Comparison of ENCODE assay signal across 25 cellular contexts in the genomic region with DNA sequence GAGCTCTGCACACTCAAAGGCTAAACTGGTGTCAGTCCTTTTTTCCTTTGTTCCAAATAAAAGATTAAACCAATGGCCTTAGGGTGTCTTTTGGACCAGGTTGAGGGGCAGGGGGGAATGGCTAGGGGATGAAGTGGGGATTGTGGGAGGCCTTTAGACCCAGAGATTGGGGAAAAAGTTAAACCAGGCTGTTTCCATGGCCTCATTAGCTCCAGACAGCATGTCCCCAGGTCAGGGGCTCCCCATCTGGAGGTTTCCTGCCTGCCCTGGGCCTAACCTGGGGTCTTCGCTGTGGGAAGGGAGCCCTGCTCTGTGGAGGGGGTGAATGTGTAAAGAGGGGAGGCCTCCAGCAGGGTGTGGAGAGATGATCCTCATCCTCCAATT. TPM values are rescaled to one million over a fixed set of nuclear protein-coding genes. Genes with fewer than 3 reads are reported as not detected.
DNase-seq lines count a peak whose midpoint lies in the region; ATAC-seq and TF ChIP-seq lines count a peak whose summit lies in the region.
"Had no signal": no experiment of that assay in that cellular context is flagged by ENCODE, and none has a peak within 500 bp of the region (broad histone marks: within the 10 kb centered on the region; RNA-seq: fewer than 3 reads in every experiment).

No MANE protein-coding gene starts in this region.

- no peaks in the 10 kb centered on the region for H3K27me3 ChIP-seq in ectodermal cell (ENCODE audit: control insufficient read depth, insufficient read depth, low read length, poor library complexity, severe bottlenecking)

- intact Hi-C loops in left colon (cut with DNase I, micrococcal nuclease): no loop called here

- no peak for DNase-seq in activated naive CD4-positive, alpha-beta T cell treated with anti-CD3 and anti-CD28 coated beads, Interleukin-2, amount 50 U/mL, for 72 hours (ENCODE audit: low spot score in 2 of 2)
- DNase-seq in activated naive CD4-positive, alpha-beta T cell (lab: John Stamatoyannopoulos, UW): no peak
- DNase-seq in RWPE1 (ENCODE audit: low spot score) (no peak), left colon (no peak)
- no peak for DNase-seq in stimulated activated naive CD4-positive, alpha-beta T cell (lab: John Stamatoyannopoulos, UW)
- DNase-seq: Calu3; CD8-positive, alpha-beta T cell; DMS79 treated with DMSO at 0.1 percent for 48 hours; GF-D8; NCI-H1048; NCI-H1417; NCI-H1694; NCI-H2029 treated with DMSO at 0.1 percent for 48 hours; NCI-H446 treated with DMSO at 0.1 percent for 48 hours; NCI-H526; NK-92 treated with Interleukin-12 subunit alpha and Interleukin-12 subunit beta, amount 100 ng/mL, for 24 hours; PC-3; RPMI8226; SHP77 treated with DMSO at 0.1 percent for 48 hours had no signal

- H3K4me1 Mint-ChIP-seq in activated T-helper 17 cell treated with anti-CD3 and anti-CD28 coated beads, Interleukin-2, amount 50 U/mL, for 72 hours: no peaks in the 10 kb centered on the region
- H3K4me1 Mint-ChIP-seq: B cell, IgD-negative memory B cell had no signal

- H3K4me3 ChIP-seq in ectodermal cell (ENCODE audit: insufficient read depth, low read depth, low read length): no peak overlapping the region

- H3K36me3 ChIP-seq in ectodermal cell (ENCODE audit: control insufficient read depth, insufficient read depth, low read length): peaks cover 21% of the 10 kb centered on the region

- TF ChIP-seq CTCF in RWPE1 (conservative IDR thresholded peaks at IDR 0.05; ENCODE audit: low read depth): no peak

- H3K27ac ChIP-seq in RWPE1: peak overlapping the region; percentile 51
- peak overlapping the region; percentile 36 for H3K27ac ChIP-seq in ectodermal cell (ENCODE audit: insufficient read depth, low read depth, low read length, poor library complexity, severe bottlenecking)
- H3K27ac ChIP-seq: 22Rv1, C4-2B had no signal

- ATAC-seq in activated naive CD4-positive, alpha-beta T cell treated with anti-CD3 and anti-CD28 coated beads, Interleukin-2, amount 50 U/mL, for 72 hours: no peak
- no peak for ATAC-seq in left colon
- ATAC-seq in activated T-helper 17 cell treated with anti-CD3 and anti-CD28 coated beads, Interleukin-2, amount 50 U/mL, for 72 hours (replicated peaks): no peak
- ATAC-seq: CD8-positive, alpha-beta T cell; PC-3 had no signal

- H3K36me3 Mint-ChIP-seq in activated naive CD4-positive, alpha-beta T cell treated with anti-CD3 and anti-CD28 coated beads, Interleukin-2, amount 50 U/mL, for 72 hours: no peaks in the 10 kb centered on the region
- peaks cover 32% of the 10 kb centered on the region for H3K36me3 Mint-ChIP-seq in activated T-helper 17 cell treated with anti-CD3 and anti-CD28 coated beads, Interleukin-2, amount 50 U/mL, for 72 hours (ENCODE audit: low read depth)

- CTCF ChIA-PET in RWPE1 (lab: Yijun Ruan, JAX): interaction anchor here (0.9 kb wide), 1 partner anchor 21 kb away, joined by 3 read pairs; no protein-coding TSS in a partner anchor

- no peaks in the 10 kb centered on the region for H3K9me3 ChIP-seq in ectodermal cell (ENCODE audit: control insufficient read depth, low read length)

- WGBS in ectodermal cell, 2 experiments: 83 to 94% methylated on average over 1 of the region's 1 CpG

- POLR2A ChIA-PET in RWPE1 (lab: Yijun Ruan, JAX; ENCODE audit: low non-redundant PET): interaction anchor here (0.7 kb wide), 1 partner anchor 42 kb away, joined by 3 read pairs; a partner anchor contains a TSS

- H3K27me3 Mint-ChIP-seq in activated T-helper 17 cell treated with anti-CD3 and anti-CD28 coated beads, Interleukin-2, amount 50 U/mL, for 72 hours: no peaks in the 10 kb centered on the region
- H3K27me3 Mint-ChIP-seq: B cell had no signal

- no peak overlapping the region for H3K4me3 Mint-ChIP-seq in activated T-helper 17 cell treated with anti-CD3 and anti-CD28 coated beads, Interleukin-2, amount 50 U/mL, for 72 hours
- H3K4me3 Mint-ChIP-seq: B cell; CD8-positive, alpha-beta T cell; IgD-negative memory B cell had no signal

- peak overlapping the region; percentile 7 to 16 for H3K27ac Mint-ChIP-seq in activated naive CD4-positive, alpha-beta T cell treated with anti-CD3 and anti-CD28 coated beads, Interleukin-2, amount 50 U/mL, for 72 hours
- no peak overlapping the region for H3K27ac Mint-ChIP-seq in activated T-helper 17 cell treated with anti-CD3 and anti-CD28 coated beads, Interleukin-2, amount 50 U/mL, for 72 hours
- H3K27ac Mint-ChIP-seq: B cell; CD8-positive, alpha-beta T cell; IgD-negative memory B cell had no signal

- peaks cover 19% of the 10 kb centered on the region for H3K4me1 ChIP-seq in ectodermal cell (ENCODE audit: control insufficient read depth, insufficient read depth, low read length)

- no peaks in the 10 kb centered on the region for H3K9me3 Mint-ChIP-seq in activated naive CD4-positive, alpha-beta T cell treated with anti-CD3 and anti-CD28 coated beads, Interleukin-2, amount 50 U/mL, for 72 hours
- H3K9me3 Mint-ChIP-seq in activated T-helper 17 cell treated with anti-CD3 and anti-CD28 coated beads, Interleukin-2, amount 50 U/mL, for 72 hours: no peaks in the 10 kb centered on the region
- H3K9me3 Mint-ChIP-seq: CD8-positive, alpha-beta T cell; IgD-negative memory B cell had no signal

RNA-seq across cellular contexts. Expression of a gene that starts 10.3 kb away (rescaled TPM):
- total RNA-seq in activated naive CD4-positive, alpha-beta T cell treated with anti-CD3 and anti-CD28 coated beads, Interleukin-2, amount 50 U/mL, for 72 hours: under 1 TPM in 1 of 2 donors, not detected in 1; 0.47 TPM
- 251 TPM for polyA plus RNA-seq in ectodermal cell (2013, experiment 1 of 4)
- 227 TPM for polyA plus RNA-seq in ectodermal cell (2013, experiment 2 of 4)
- 204 TPM for polyA plus RNA-seq in ectodermal cell (2013, experiment 3 of 4)
- 223 TPM for polyA plus RNA-seq in ectodermal cell (2013, experiment 4 of 4)
- 10 to 100 TPM in 1 of 2 donors, 1 to 10 TPM in 1; 4.2 to 10.8 TPM for total RNA-seq in left colon
- total RNA-seq in activated T-helper 17 cell treated with anti-CD3 and anti-CD28 coated beads, Interleukin-2, amount 50 U/mL, for 72 hours: under 1 TPM; 0.09 to 0.37 TPM
- polyA plus RNA-seq: IgD-negative memory B cell had no signal

RNA-seq across cellular contexts. Expression of a gene that starts 11.4 kb away (rescaled TPM):
- total RNA-seq in activated naive CD4-positive, alpha-beta T cell treated with anti-CD3 and anti-CD28 coated beads, Interleukin-2, amount 50 U/mL, for 72 hours: 1 to 10 TPM; 1.1 to 1.8 TPM
- polyA plus RNA-seq in ectodermal cell (2013, experiment 1 of 4): 47.5 TPM
- polyA plus RNA-seq in ectodermal cell (2013, experiment 2 of 4): 44.3 TPM
- polyA plus RNA-seq in ectodermal cell (2013, experiment 3 of 4): 39.5 TPM
- polyA plus RNA-seq in ectodermal cell (2013, experiment 4 of 4): 36.3 TPM
- total RNA-seq in left colon: 10 to 100 TPM; 10.7 to 15.3 TPM
- under 1 TPM; 0.64 to 0.89 TPM for total RNA-seq in activated T-helper 17 cell treated with anti-CD3 and anti-CD28 coated beads, Interleukin-2, amount 50 U/mL, for 72 hours

RNA-seq across cellular contexts. Expression of a gene that starts 12.9 kb away (rescaled TPM):
- 10 to 100 TPM; 52.4 to 62.1 TPM for total RNA-seq in activated naive CD4-positive, alpha-beta T cell treated with anti-CD3 and anti-CD28 coated beads, Interleukin-2, amount 50 U/mL, for 72 hours
- polyA plus RNA-seq in ectodermal cell (2013, experiment 1 of 4): 111 TPM
- 114 TPM for polyA plus RNA-seq in ectodermal cell (2013, experiment 2 of 4)
- 88.6 TPM for polyA plus RNA-seq in ectodermal cell (2013, experiment 3 of 4)
- polyA plus RNA-seq in ectodermal cell (2013, experiment 4 of 4): 94.7 TPM
- total RNA-seq in left colon: 10 to 100 TPM; 16.0 to 18.8 TPM
- total RNA-seq in activated T-helper 17 cell treated with anti-CD3 and anti-CD28 coated beads, Interleukin-2, amount 50 U/mL, for 72 hours: 10 to 100 TPM; 51.2 to 70.3 TPM

RNA-seq across cellular contexts. Expression of a gene that starts 14.5 kb away (rescaled TPM):
- under 1 TPM; 0.12 to 0.14 TPM for total RNA-seq in activated naive CD4-positive, alpha-beta T cell treated with anti-CD3 and anti-CD28 coated beads, Interleukin-2, amount 50 U/mL, for 72 hours
- polyA plus RNA-seq in ectodermal cell (2013, experiment 1 of 4): not detected
- not detected for polyA plus RNA-seq in ectodermal cell (2013, experiment 2 of 4)
- polyA plus RNA-seq in ectodermal cell (2013, experiment 3 of 4): not detected
- not detected for polyA plus RNA-seq in ectodermal cell (2013, experiment 4 of 4)
- total RNA-seq in left colon: not detected
- total RNA-seq in activated T-helper 17 cell treated with anti-CD3 and anti-CD28 coated beads, Interleukin-2, amount 50 U/mL, for 72 hours: under 1 TPM in 1 of 2 donors, not detected in 1; 0.16 TPM
- total RNA-seq: Calu3; CD8-positive, alpha-beta T cell; PC-3 had no signal

RNA-seq across cellular contexts. Expression of a gene that starts 36.6 kb away (rescaled TPM):
- under 1 TPM; 0.39 to 0.72 TPM for total RNA-seq in activated naive CD4-positive, alpha-beta T cell treated with anti-CD3 and anti-CD28 coated beads, Interleukin-2, amount 50 U/mL, for 72 hours
- polyA plus RNA-seq in ectodermal cell (2013, experiment 1 of 4): 71.2 TPM
- polyA plus RNA-seq in ectodermal cell (2013, experiment 2 of 4): 75.1 TPM
- 56.5 TPM for polyA plus RNA-seq in ectodermal cell (2013, experiment 3 of 4)
- 60.8 TPM for polyA plus RNA-seq in ectodermal cell (2013, experiment 4 of 4)
- total RNA-seq in left colon: 100 to 1,000 TPM; 343 to 345 TPM
- under 1 TPM; 0.32 to 0.45 TPM for total RNA-seq in activated T-helper 17 cell treated with anti-CD3 and anti-CD28 coated beads, Interleukin-2, amount 50 U/mL, for 72 hours

Comparison
In these comparisons a context has a peak if more than half of its experiments do, and no peak if none do; other contexts are left out.
1. RNA of a gene that starts 11.4 kb away (total RNA-seq): 10.7 to 15.3 TPM in left colon; 1.1 to 1.8 TPM in activated naive CD4-positive, alpha-beta T cell treated with anti-CD3 and anti-CD28 coated beads, Interleukin-2, amount 50 U/mL, for 72 hours and 0.64 to 0.89 TPM in activated T-helper 17 cell treated with anti-CD3 and anti-CD28 coated beads, Interleukin-2, amount 50 U/mL, for 72 hours; every median in the first group is over 4 times any median in the second.